ENCODE assay signal across 13 cellular contexts in genomic region chr14:74684444-74684843, GRCh38. TPM values are rescaled to one million over a fixed set of nuclear protein-coding genes. Genes with fewer than 3 reads are reported as not detected.
DNase-seq lines count a peak whose midpoint lies in the region; ATAC-seq and TF ChIP-seq lines count a peak whose summit lies in the region.
"Had no signal": no experiment of that assay in that cellular context is flagged by ENCODE, and none has a peak within 500 bp of the region (broad histone marks: within the 10 kb centered on the region; RNA-seq: fewer than 3 reads in every experiment).

No MANE protein-coding gene starts in this region.

- no peaks in the 10 kb centered on the region for H3K27me3 Mint-ChIP-seq in natural killer cell treated with Interleukin-12 subunit alpha and Interleukin-12 subunit beta and Interleukin-15 and Interleukin-18, amount 100 ng/mL, for 72 hours

- TF ChIP-seq CTCF in Peyer's patch (IDR thresholded peaks at IDR 0.05), result no peak

- H3K9me3 ChIP-seq in Peyer's patch, result no peaks in the 10 kb centered on the region
- H3K9me3 ChIP-seq: thyroid gland had no signal

- H3K27ac Mint-ChIP-seq in natural killer cell treated with Interleukin-12 subunit alpha and Interleukin-12 subunit beta and Interleukin-15 and Interleukin-18, amount 100 ng/mL, for 72 hours, result no peak overlapping the region

- H3K4me3 ChIP-seq in Peyer's patch, result no peak overlapping the region
- H3K4me3 ChIP-seq: thyroid gland had no signal

- H3K36me3 ChIP-seq in Peyer's patch, result peaks cover 0 to 59% (median 5%) of the 10 kb centered on the region in 3 donors

- H3K27ac ChIP-seq in Peyer's patch, result no peak overlapping the region
- H3K27ac ChIP-seq: parathyroid adenoma had no signal

- H3K4me1 ChIP-seq in Peyer's patch, result peaks cover 0 to 7% (median 3%) of the 10 kb centered on the region in 4 donors
- H3K4me1 ChIP-seq: parathyroid adenoma had no signal

- no peak for TF ChIP-seq POLR2A in Peyer's patch (IDR thresholded peaks at IDR 0.05)

- ATAC-seq in GM18511 (IDR thresholded peaks at IDR 0.05; ENCODE audit: unreplicated experiment) (peak; percentile 45), HG02610 (IDR thresholded peaks at IDR 0.05; ENCODE audit: unreplicated experiment) (peak; percentile 80)
- ATAC-seq in natural killer cell treated with Interleukin-12 subunit alpha and Interleukin-12 subunit beta and Interleukin-15 and Interleukin-18, amount 100 ng/mL, for 72 hours, result peak; percentile 43 to 65

- H3K36me3 Mint-ChIP-seq in natural killer cell treated with Interleukin-12 subunit alpha and Interleukin-12 subunit beta and Interleukin-15 and Interleukin-18, amount 100 ng/mL, for 72 hours, result peaks cover 22% of the 10 kb centered on the region

- peaks cover 9 to 18% of the 10 kb centered on the region in 2 donors for H3K4me1 Mint-ChIP-seq in natural killer cell treated with Interleukin-12 subunit alpha and Interleukin-12 subunit beta and Interleukin-15 and Interleukin-18, amount 100 ng/mL, for 72 hours (ENCODE audit: low read depth in 2 of 2)

- no peaks in the 10 kb centered on the region for H3K9me3 Mint-ChIP-seq in natural killer cell treated with Interleukin-12 subunit alpha and Interleukin-12 subunit beta and Interleukin-15 and Interleukin-18, amount 100 ng/mL, for 72 hours

- H3K4me3 Mint-ChIP-seq in natural killer cell treated with Interleukin-12 subunit alpha and Interleukin-12 subunit beta and Interleukin-15 and Interleukin-18, amount 100 ng/mL, for 72 hours, result no peak overlapping the region

- DNase-seq in Peyer's patch (peak in 2 of 3 donors; percentile 51), Ammon's horn (ENCODE audit: low spot score) (no peak), NCI-H1436 (lab: John Stamatoyannopoulos, UW) (no peak), midbrain (lab: John Stamatoyannopoulos, UW) (no peak)
- no peak for DNase-seq in natural killer cell treated with Interleukin-12 subunit alpha and Interleukin-12 subunit beta and Interleukin-15 and Interleukin-18, amount 100 ng/mL, for 72 hours (ENCODE audit: low spot score)
- DNase-seq: activated CD4-positive, CD25-positive, alpha-beta regulatory T cell; activated effector memory CD4-positive, alpha-beta T cell treated with anti-CD3 and anti-CD28 coated beads, Interleukin-2, amount 50 U/mL, for 16 hours; kidney glomerular epithelial cell; NCI-H1694; thyroid gland had no signal

- H3K27me3 ChIP-seq in Peyer's patch, result no peaks in the 10 kb centered on the region
- H3K27me3 ChIP-seq: thyroid gland had no signal

RNA-seq across cellular contexts. Expression of gene AREL1, which starts 28.4 kb away (rescaled TPM):
- total RNA-seq in Peyer's patch, result 10 to 100 TPM; 33.8 to 95.6 (median 65.1) TPM
- total RNA-seq in natural killer cell treated with Interleukin-12 subunit alpha and Interleukin-12 subunit beta and Interleukin-15 and Interleukin-18, amount 100 ng/mL, for 72 hours, result 10 to 100 TPM; 57.3 to 62.4 TPM

RNA-seq across cellular contexts. Expression of gene FCF1, which starts 28.5 kb away (rescaled TPM):
- total RNA-seq in Peyer's patch, result 10 to 100 TPM in 3 of 4 donors, 1 to 10 TPM in 1; 7.5 to 31.4 (median 13.3) TPM
- 10 to 100 TPM; 45.2 to 55.8 TPM for total RNA-seq in natural killer cell treated with Interleukin-12 subunit alpha and Interleukin-12 subunit beta and Interleukin-15 and Interleukin-18, amount 100 ng/mL, for 72 hours

Comparison
In these comparisons a context has a peak if more than half of its experiments do, and no peak if none do; other contexts are left out.
1. DNase-seq: peak in Peyer's patch (2 of 3); none in natural killer cell treated with Interleukin-12 subunit alpha and Interleukin-12 subunit beta and Interleukin-15 and Interleukin-18, amount 100 ng/mL, for 72 hours (single experiment), Ammon's horn (single experiment), NCI-H1436 (single experiment) and midbrain (single experiment).
2. Peak in every context shown above with its lines, with median percentiles within 50 percentile points of each other: ATAC-seq.